ENCODE assay signal across 12 cellular contexts in the genomic region with DNA sequence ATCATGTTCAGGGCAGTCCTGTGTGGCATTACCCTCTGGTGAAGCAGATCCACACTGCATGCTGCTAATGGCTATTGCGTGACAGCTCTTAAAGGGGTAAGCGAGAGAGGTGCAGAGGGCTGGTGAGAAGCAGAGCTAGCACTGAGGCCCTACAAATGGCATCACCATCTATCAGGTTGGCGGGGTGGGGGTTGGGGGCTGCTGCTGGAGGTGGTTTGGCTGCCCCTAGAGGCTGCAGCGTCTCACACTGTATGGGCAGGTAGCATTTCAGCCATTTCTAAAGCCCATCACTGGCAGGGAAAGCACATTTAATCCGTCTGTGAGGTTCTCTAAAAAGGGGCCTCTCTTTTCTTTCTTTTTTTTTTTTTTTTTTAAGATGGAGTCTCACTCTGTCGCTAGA. TPM values are rescaled to one million over a fixed set of nuclear protein-coding genes. Genes with fewer than 3 reads are reported as not detected.
A peak's percentile ranks its signal among the peaks of the same experiment; 100 is the strongest.
DNase-seq lines count a peak whose midpoint lies in the region; ATAC-seq and TF ChIP-seq lines count a peak whose summit lies in the region.
"Had no signal": no experiment of that assay in that cellular context is flagged by ENCODE, and none has a peak within 500 bp of the region (broad histone marks: within the 10 kb centered on the region; RNA-seq: fewer than 3 reads in every experiment).

No MANE protein-coding gene starts in this region.

- no peaks in the 10 kb centered on the region for H3K9me3 Mint-ChIP-seq in activated naive CD4-positive, alpha-beta T cell treated with anti-CD3 and anti-CD28 coated beads, Interleukin-2, amount 10 ng/mL, durations not matched to agents 7 days and 5 days
- H3K9me3 Mint-ChIP-seq in progenitor cell of endocrine pancreas (ENCODE audit: low read depth): no peaks in the 10 kb centered on the region

- DNase-seq in activated CD4-positive, alpha-beta T cell treated with anti-CD3 and anti-CD28 coated beads for 48 hours: peak; percentile 69
- no peak for DNase-seq in activated CD4-positive, alpha-beta T cell treated with anti-CD3 and anti-CD28 coated beads for 1 hour
- peak; percentile 26 for DNase-seq in NAMALWA (ENCODE audit: low spot score)
- no peak for DNase-seq in activated naive CD4-positive, alpha-beta T cell treated with anti-CD3 and anti-CD28 coated beads, Interleukin-2, amount 10 ng/mL, durations not matched to agents 7 days and 5 days
- no peak for DNase-seq in progenitor cell of endocrine pancreas (ENCODE audit: low spot score, unreplicated experiment)
- no peak for DNase-seq in HPDE6-E6E7 (ENCODE audit: extremely low spot score)
- DNase-seq: NCI-H1048 had no signal

- no peak overlapping the region for H3K4me3 Mint-ChIP-seq in activated naive CD4-positive, alpha-beta T cell treated with anti-CD3 and anti-CD28 coated beads, Interleukin-2, amount 10 ng/mL, durations not matched to agents 7 days and 5 days
- H3K4me3 Mint-ChIP-seq in progenitor cell of endocrine pancreas (ENCODE audit: low read depth): no peak overlapping the region
- H3K4me3 Mint-ChIP-seq: CD14-positive monocyte had no signal

- peak overlapping the region; percentile 87 for H3K27ac Mint-ChIP-seq in activated naive CD4-positive, alpha-beta T cell treated with anti-CD3 and anti-CD28 coated beads, Interleukin-2, amount 10 ng/mL, durations not matched to agents 7 days and 5 days
- H3K27ac Mint-ChIP-seq in progenitor cell of endocrine pancreas: no peak overlapping the region

- H3K36me3 Mint-ChIP-seq in activated naive CD4-positive, alpha-beta T cell treated with anti-CD3 and anti-CD28 coated beads, Interleukin-2, amount 10 ng/mL, durations not matched to agents 7 days and 5 days: peaks cover 44% of the 10 kb centered on the region
- H3K36me3 Mint-ChIP-seq in progenitor cell of endocrine pancreas (ENCODE audit: insufficient read depth): no peaks in the 10 kb centered on the region

- CTCF ChIA-PET in activated naive CD4-positive, alpha-beta T cell treated with anti-CD3 and anti-CD28 coated beads, Interleukin-2, amount 10 ng/mL, durations not matched to agents 7 days and 5 days (lab: Charles Lee): interaction anchor here (0.8 to 2.1 kb wide), 7 partner anchors 8 to 408 kb away, joined by 3 to 22 read pairs (median 3); no protein-coding TSS in a partner anchor

- no peaks in the 10 kb centered on the region for H3K27me3 Mint-ChIP-seq in activated naive CD4-positive, alpha-beta T cell treated with anti-CD3 and anti-CD28 coated beads, Interleukin-2, amount 10 ng/mL, durations not matched to agents 7 days and 5 days
- H3K27me3 Mint-ChIP-seq in progenitor cell of endocrine pancreas: peaks cover under 1% of the 10 kb centered on the region

- TF ChIP-seq CTCF in progenitor cell of endocrine pancreas (IDR thresholded peaks at IDR 0.05; ENCODE audit: unreplicated experiment): peak; percentile 48

- no peak for ATAC-seq in GM19397 (IDR thresholded peaks at IDR 0.05; ENCODE audit: unreplicated experiment)
- ATAC-seq in HG02759 (IDR thresholded peaks at IDR 0.05; ENCODE audit: unreplicated experiment): no peak

- H3K4me1 Mint-ChIP-seq in activated naive CD4-positive, alpha-beta T cell treated with anti-CD3 and anti-CD28 coated beads, Interleukin-2, amount 10 ng/mL, durations not matched to agents 7 days and 5 days: peaks cover 86% of the 10 kb centered on the region
- H3K4me1 Mint-ChIP-seq in progenitor cell of endocrine pancreas (ENCODE audit: low read depth): peaks cover 25% of the 10 kb centered on the region

RNA-seq across cellular contexts. Expression of a gene that starts 16.8 kb away (rescaled TPM):
- not detected in 2 replicates for total RNA-seq in progenitor cell of endocrine pancreas
- total RNA-seq: hepatocyte, smooth muscle cell had no signal

RNA-seq across cellular contexts. Expression of a gene that starts 42.5 kb away (rescaled TPM):
- 0.58 and 0.60 TPM in 2 replicates for total RNA-seq in progenitor cell of endocrine pancreas
- total RNA-seq: hepatocyte, smooth muscle cell had no signal

RNA-seq across cellular contexts. Expression of a gene that starts 49.8 kb away (rescaled TPM):
- not detected in 2 replicates for total RNA-seq in progenitor cell of endocrine pancreas
- total RNA-seq: hepatocyte, smooth muscle cell had no signal

RNA-seq across cellular contexts. Expression of a gene that starts 51.4 kb away (rescaled TPM):
- 19.8 and 21.3 TPM in 2 replicates for total RNA-seq in progenitor cell of endocrine pancreas

Comparison
In these comparisons a context has a peak if more than half of its experiments do, and no peak if none do; other contexts are left out.
1. DNase-seq: peak in activated CD4-positive, alpha-beta T cell treated with anti-CD3 and anti-CD28 coated beads for 48 hours (single experiment) and NAMALWA (single experiment); none in activated CD4-positive, alpha-beta T cell treated with anti-CD3 and anti-CD28 coated beads for 1 hour (single experiment), activated naive CD4-positive, alpha-beta T cell treated with anti-CD3 and anti-CD28 coated beads, Interleukin-2, amount 10 ng/mL, durations not matched to agents 7 days and 5 days (single experiment), progenitor cell of endocrine pancreas (single experiment) and HPDE6-E6E7 (single experiment).